Comparison of ENCODE assay signal across 28 cellular contexts in the genomic region with DNA sequence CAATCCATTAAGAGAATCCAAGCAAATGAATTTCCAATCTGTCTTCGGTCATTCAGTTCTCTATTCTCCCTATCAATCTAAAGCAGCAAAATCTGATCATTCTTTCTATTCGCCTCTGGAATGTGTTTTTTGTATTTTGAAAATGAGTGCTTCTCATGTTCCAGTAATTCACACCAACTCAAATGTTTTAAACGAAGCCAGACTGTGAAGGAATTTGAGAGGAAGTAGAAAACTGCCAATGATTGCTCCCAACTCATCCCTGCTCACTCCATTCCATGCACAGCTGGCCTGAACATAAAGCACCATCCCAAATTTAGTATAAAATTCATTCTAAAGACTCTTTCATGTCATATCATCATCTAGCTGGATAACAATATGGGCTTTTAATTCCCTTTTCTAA.
DNase-seq lines count a peak whose midpoint lies in the region; ATAC-seq, FAIRE-seq and TF ChIP-seq lines count a peak whose summit lies in the region.
"Had no signal": no experiment of that assay in that cellular context is flagged by ENCODE, and none has a peak within 500 bp of the region (broad histone marks: within the 10 kb centered on the region; RNA-seq: fewer than 3 reads in every experiment).

No MANE protein-coding gene starts in this region.

- H3K9me3 Mint-ChIP-seq in astrocyte (ENCODE audit: unreplicated experiment): no peaks in the 10 kb centered on the region
- H3K9me3 Mint-ChIP-seq in stimulated activated effector memory CD8-positive, alpha-beta T cell treated with anti-CD3 and anti-CD28 coated beads, Interleukin-12 subunit alpha, Interleukin-12 subunit beta, amount 100 ng/mL, for 72 hours: no peaks in the 10 kb centered on the region
- H3K9me3 Mint-ChIP-seq: CD4-positive, alpha-beta memory T cell had no signal

- no peak for ATAC-seq in stimulated activated effector memory CD8-positive, alpha-beta T cell treated with anti-CD3 and anti-CD28 coated beads, Interleukin-12 subunit alpha, Interleukin-12 subunit beta, amount 100 ng/mL, for 72 hours
- ATAC-seq in PC-3: no peak
- ATAC-seq: Right ventricle myocardium inferior had no signal

- H2BK15ac ChIP-seq in mesendoderm (replicated peaks; ENCODE audit: low read depth): no peak overlapping the region

- in situ Hi-C loops in mammary epithelial cell (cut with MboI; ENCODE audit: low sequenced_read_pairs in 2 of 2): no loop called here

- H3K56ac ChIP-seq in mesendoderm (ENCODE audit: low read length): no peak overlapping the region

- peak overlapping the region; percentile 15 for H3K27ac Mint-ChIP-seq in astrocyte (ENCODE audit: unreplicated experiment)
- no peak overlapping the region for H3K27ac Mint-ChIP-seq in stimulated activated effector memory CD8-positive, alpha-beta T cell treated with anti-CD3 and anti-CD28 coated beads, Interleukin-12 subunit alpha, Interleukin-12 subunit beta, amount 100 ng/mL, for 72 hours

- no peaks in the 10 kb centered on the region for H3K36me3 Mint-ChIP-seq in astrocyte (ENCODE audit: low read depth, unreplicated experiment)
- peaks cover 12% of the 10 kb centered on the region for H3K36me3 Mint-ChIP-seq in stimulated activated effector memory CD8-positive, alpha-beta T cell treated with anti-CD3 and anti-CD28 coated beads, Interleukin-12 subunit alpha, Interleukin-12 subunit beta, amount 100 ng/mL, for 72 hours
- H3K36me3 Mint-ChIP-seq: CD4-positive, alpha-beta memory T cell had no signal

- WGBS in mesendoderm (ENCODE audit: extremely low coverage, insufficient coverage, low lambda C conversion rate): no CpG with 5 or more reads among the region's 3 CpGs
- 30% methylated on average over 3 of the region's 3 CpGs for WGBS in mammary epithelial cell (ENCODE audit: low coverage, missing lambda C conversion rate)

- H3K4me1 Mint-ChIP-seq in astrocyte (ENCODE audit: low read depth, unreplicated experiment): peaks cover 40% of the 10 kb centered on the region
- peaks cover 49% of the 10 kb centered on the region for H3K4me1 Mint-ChIP-seq in stimulated activated effector memory CD8-positive, alpha-beta T cell treated with anti-CD3 and anti-CD28 coated beads, Interleukin-12 subunit alpha, Interleukin-12 subunit beta, amount 100 ng/mL, for 72 hours

- H3K9me3 ChIP-seq in astrocyte (ENCODE audit: insufficient read depth, low read depth, low read length) (no peaks in the 10 kb centered on the region), mammary epithelial cell (replicated peaks; ENCODE audit: insufficient read depth, low read length) (no peaks in the 10 kb centered on the region), PC-3 (ENCODE audit: low read length) (no peaks in the 10 kb centered on the region)
- H3K9me3 ChIP-seq: SJCRH30 had no signal

- no peak overlapping the region for H2BK120ac ChIP-seq in mesendoderm (ENCODE audit: low read depth, low read length)

- H3K4ac ChIP-seq in mesendoderm (ENCODE audit: low read depth, low read length): no peak overlapping the region

- no peak overlapping the region for H4K8ac ChIP-seq in mesendoderm (ENCODE audit: low read depth, low read length)

- no peaks in the 10 kb centered on the region for H3K27me3 ChIP-seq in astrocyte (ENCODE audit: insufficient read depth, low read length)
- H3K27me3 ChIP-seq in mesendoderm (ENCODE audit: insufficient read depth, low read length, poor library complexity): no peaks in the 10 kb centered on the region
- H3K27me3 ChIP-seq in mammary epithelial cell (ENCODE audit: insufficient read depth, low read length): no peaks in the 10 kb centered on the region
- no peaks in the 10 kb centered on the region for H3K27me3 ChIP-seq in PC-3 (ENCODE audit: low read length)
- H3K27me3 ChIP-seq: MG63, SJCRH30 had no signal

- intact Hi-C loops in mammary epithelial cell (cut with micrococcal nuclease): loop anchor here (5.0 kb wide), 4 partner anchors 46 to 234 kb away; no protein-coding TSS in a partner anchor
- intact Hi-C loops in PC-3 (cut with micrococcal nuclease): loop anchor here (5.0 to 10.0 kb wide), 2 partner anchors 176 to 296 kb away; a partner anchor contains a TSS

- no peaks in the 10 kb centered on the region for H3K27me3 Mint-ChIP-seq in astrocyte (ENCODE audit: low read depth, unreplicated experiment)
- H3K27me3 Mint-ChIP-seq: CD4-positive, alpha-beta memory T cell had no signal

- H3K79me1 ChIP-seq in mesendoderm (ENCODE audit: low read length): no peaks in the 10 kb centered on the region

- H3F3A ChIP-seq in PC-3 (ENCODE audit: low read length, unreplicated experiment): peaks cover 6% of the 10 kb centered on the region

- H3K9ac ChIP-seq in astrocyte (ENCODE audit: low read length) (no peak overlapping the region), mesendoderm (ENCODE audit: low read length) (no peak overlapping the region), mammary epithelial cell (ENCODE audit: insufficient read depth, low read length) (no peak overlapping the region), PC-3 (ENCODE audit: low read length) (no peak overlapping the region)

- H2AK5ac ChIP-seq in mesendoderm (ENCODE audit: low read length): no peak overlapping the region

- DNase-seq in AG10803 (ENCODE audit: low read depth) (peak; percentile 68), EH (ENCODE audit: low read depth) (peak; percentile 22), astrocyte (ENCODE audit: low read depth) (no peak), mesendoderm (no peak), epidermal melanocyte (ENCODE audit: insufficient read length, low spot score) (no peak), mammary epithelial cell (no peak), PC-3 (no peak)
- DNase-seq in stimulated activated effector memory CD8-positive, alpha-beta T cell treated with anti-CD3 and anti-CD28 coated beads, Interleukin-12 subunit alpha, Interleukin-12 subunit beta, amount 100 ng/mL, for 72 hours (ENCODE audit: low spot score in 2 of 2): no peak
- DNase-seq: C1 segment of cervical spinal cord; CD4-positive, alpha-beta memory T cell; COR-L47; GF-D8; H7; KG1; MG63; NCI-H1105 treated with DMSO at 0.1 percent for 48 hours; NCI-H146; NCI-H1930; NCI-H446 treated with DMSO at 0.1 percent for 48 hours; NCI-H526; NCI-H82; NK-92 treated with Interleukin-12 subunit alpha and Interleukin-12 subunit beta, amount 100 ng/mL, for 24 hours; PC-9; SJCRH30 had no signal

- H3K79me2 ChIP-seq in astrocyte (ENCODE audit: insufficient read depth, low read length) (no peaks in the 10 kb centered on the region), mesendoderm (ENCODE audit: control insufficient read depth, insufficient read depth, low read length) (no peaks in the 10 kb centered on the region), mammary epithelial cell (ENCODE audit: insufficient read depth, low read length) (no peaks in the 10 kb centered on the region), PC-3 (ENCODE audit: low read length) (no peaks in the 10 kb centered on the region)

- H3K36me3 ChIP-seq in astrocyte (ENCODE audit: insufficient read depth, low read length) (no peaks in the 10 kb centered on the region), mesendoderm (ENCODE audit: control insufficient read depth, insufficient read depth, low read length) (no peaks in the 10 kb centered on the region), mammary epithelial cell (ENCODE audit: insufficient read depth, low read length) (no peaks in the 10 kb centered on the region), PC-3 (ENCODE audit: low read depth, low read length) (no peaks in the 10 kb centered on the region)
- H3K36me3 ChIP-seq: MG63, SJCRH30 had no signal

- peak overlapping the region; percentile 51 for H3K18ac ChIP-seq in mesendoderm (ENCODE audit: low read length)

- H4K5ac ChIP-seq in mesendoderm (ENCODE audit: low read length): no peak overlapping the region

- H3K9me2 ChIP-seq in PC-3 (replicated peaks; ENCODE audit: low read length): no peaks in the 10 kb centered on the region

- H2AFZ ChIP-seq in astrocyte (ENCODE audit: low read depth, low read length) (no peak overlapping the region), mammary epithelial cell (ENCODE audit: low read depth, low read length) (no peak overlapping the region), PC-3 (ENCODE audit: low read length) (no peak overlapping the region)
- H2AFZ ChIP-seq: PC-9 had no signal

- TF ChIP-seq CTCF in AG10803 (conservative IDR thresholded peaks at IDR 0.05; ENCODE audit: low read length): no peak
- no peak for TF ChIP-seq CTCF in astrocyte (IDR thresholded peaks at IDR 0.05; ENCODE audit: insufficient read depth, low read depth, low read length)
- TF ChIP-seq CTCF in mammary epithelial cell (conservative IDR thresholded peaks at IDR 0.05 in 1 of 2, IDR thresholded peaks at IDR 0.05 in 1 of 2; ENCODE audit: extremely low read depth in 1 of 2, insufficient read depth in 1 of 2, low read depth in 1 of 2, low read length in 2 of 2): no peak
- TF ChIP-seq CTCF in PC-3 (conservative IDR thresholded peaks at IDR 0.05; ENCODE audit: low read depth, low read length): no peak

- no peak overlapping the region for H2BK5ac ChIP-seq in mesendoderm (ENCODE audit: low read length)

- H3K23ac ChIP-seq in mesendoderm (ENCODE audit: low read length): no peak overlapping the region

- H3K4me3 Mint-ChIP-seq in astrocyte (ENCODE audit: unreplicated experiment): no peak overlapping the region
- H3K4me3 Mint-ChIP-seq in stimulated activated effector memory CD8-positive, alpha-beta T cell treated with anti-CD3 and anti-CD28 coated beads, Interleukin-12 subunit alpha, Interleukin-12 subunit beta, amount 100 ng/mL, for 72 hours: no peak overlapping the region
- H3K4me3 Mint-ChIP-seq: CD4-positive, alpha-beta memory T cell had no signal

- CTCF ChIA-PET in mammary epithelial cell (lab: Charles Lee; ENCODE audit: low non-redundant PET) (interaction anchor here (0.5 kb wide), 1 partner anchor 118 kb away, joined by 6 read pairs; no protein-coding TSS in a partner anchor), PC-3 (lab: Charles Lee) (interaction anchor here (0.7 kb wide), 1 partner anchor 10 kb away, joined by 3 read pairs; no protein-coding TSS in a partner anchor)

- BruUV-seq in mammary epithelial cell (replicated peaks; lab: Mats Ljungman, UMichigan) (no TSS peak), PC-3 (replicated peaks; lab: Mats Ljungman, UMichigan) (no TSS peak)

- dilution Hi-C loops in mammary epithelial cell (cut with HindIII; ENCODE audit: low sequenced_read_pairs): loop anchor here (5.0 kb wide), 1 partner anchor 61 kb away; no protein-coding TSS in a partner anchor

- POLR2A ChIA-PET in PC-3 (lab: Charles Lee; ENCODE audit: unreplicated experiment): no interaction called here

- H3K4me1 ChIP-seq in astrocyte (ENCODE audit: insufficient read depth, low read length): peaks cover 10% of the 10 kb centered on the region
- H3K4me1 ChIP-seq in mesendoderm (ENCODE audit: control insufficient read depth, low read depth, low read length): peaks cover 2% of the 10 kb centered on the region
- peaks cover 46% of the 10 kb centered on the region for H3K4me1 ChIP-seq in mammary epithelial cell (ENCODE audit: insufficient read depth, low read length)
- H3K4me1 ChIP-seq in PC-3 (ENCODE audit: insufficient read depth, low read length): peaks cover 40% of the 10 kb centered on the region
- H3K4me1 ChIP-seq: SJCRH30 had no signal

- H3K27ac ChIP-seq in astrocyte (ENCODE audit: low read depth, low read length) (no peak overlapping the region), mesendoderm (ENCODE audit: low read depth, low read length) (no peak overlapping the region), mammary epithelial cell (ENCODE audit: insufficient read depth, low read depth, low read length) (no peak overlapping the region), PC-3 (ENCODE audit: low read length) (no peak overlapping the region)
- H3K27ac ChIP-seq: PC-9, SJCRH30 had no signal

- H3K4me3 ChIP-seq in AG10803 (ENCODE audit: low read length) (no peak overlapping the region), astrocyte (ENCODE audit: insufficient read depth, low read depth, low read length) (no peak overlapping the region), mesendoderm (ENCODE audit: low read length) (no peak overlapping the region), mammary epithelial cell (replicated peaks in 1 of 3; ENCODE audit: insufficient read depth in 1 of 3, low read depth in 2 of 3, low read length in 3 of 3) (no peak overlapping the region), PC-3 (ENCODE audit: low read length) (no peak overlapping the region)
- H3K4me3 ChIP-seq: MG63, PC-9, SJCRH30 had no signal

- H4K20me1 ChIP-seq in astrocyte (ENCODE audit: insufficient read depth, low read length) (no peaks in the 10 kb centered on the region), mammary epithelial cell (ENCODE audit: insufficient read depth, low read length) (no peaks in the 10 kb centered on the region), PC-3 (ENCODE audit: low read length) (no peaks in the 10 kb centered on the region)

- H3K4me2 ChIP-seq in astrocyte (ENCODE audit: low read length): no peak overlapping the region
- H3K4me2 ChIP-seq in mesendoderm (ENCODE audit: low read length): no peak overlapping the region
- no peak overlapping the region for H3K4me2 ChIP-seq in mammary epithelial cell (ENCODE audit: insufficient read depth, low read depth, low read length)
- H3K4me2 ChIP-seq in PC-3 (ENCODE audit: low read length): no peak overlapping the region
- H3K4me2 ChIP-seq: PC-9 had no signal

- no peak for FAIRE-seq in astrocyte (lab: Jason Lieb, UNC)
- FAIRE-seq: A204.1, GM12892, GM19239 had no signal

Comparison
In these comparisons a context has a peak if more than half of its experiments do, and no peak if none do; other contexts are left out.
1. DNase-seq: peak in AG10803 (single experiment) and EH (single experiment); none in astrocyte (single experiment), mesendoderm (single experiment), epidermal melanocyte (single experiment), stimulated activated effector memory CD8-positive, alpha-beta T cell treated with anti-CD3 and anti-CD28 coated beads, Interleukin-12 subunit alpha, Interleukin-12 subunit beta, amount 100 ng/mL, for 72 hours (0 of 2), mammary epithelial cell (single experiment) and PC-3 (single experiment).